19 cellular contexts compared by ENCODE assay signal in the genomic region with DNA sequence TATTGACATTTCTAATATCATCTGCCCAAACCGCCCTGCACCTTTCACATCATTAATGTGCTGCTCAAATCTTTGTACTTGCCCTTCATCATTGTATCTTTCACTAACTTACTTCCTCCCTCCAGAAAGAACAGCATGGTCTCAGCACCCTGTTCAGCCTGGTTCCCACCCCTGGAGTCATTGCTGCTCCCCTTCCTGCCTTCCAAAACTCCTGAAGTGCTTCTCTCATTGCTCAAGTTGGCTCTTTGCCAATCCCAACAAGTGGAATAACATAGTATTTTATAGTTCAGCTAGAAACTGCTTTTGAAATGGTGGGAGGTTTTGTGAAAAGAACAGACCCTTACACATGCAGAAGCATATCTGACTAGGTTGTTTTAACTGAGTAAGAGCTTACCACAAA. TPM values are rescaled to one million over a fixed set of nuclear protein-coding genes. Genes with fewer than 3 reads are reported as not detected.
DNase-seq lines count a peak whose midpoint lies in the region; TF ChIP-seq lines count a peak whose summit lies in the region.
"Had no signal": no experiment of that assay in that cellular context is flagged by ENCODE, and none has a peak within 500 bp of the region (broad histone marks: within the 10 kb centered on the region; RNA-seq: fewer than 3 reads in every experiment).

No MANE protein-coding gene starts in this region.

- TF ChIP-seq CTCF in osteoblast (IDR thresholded peaks at IDR 0.05; ENCODE audit: extremely low read depth, low read depth, low read length): no peak
- TF ChIP-seq CTCF in BE2C (IDR thresholded peaks at IDR 0.05; ENCODE audit: low read depth, low read length): no peak

- no peaks in the 10 kb centered on the region for H3K9me3 ChIP-seq in osteoblast (ENCODE audit: low read depth, low read length)
- no peaks in the 10 kb centered on the region for H3K9me3 ChIP-seq in BE2C
- H3K9me3 ChIP-seq: spleen, upper lobe of left lung had no signal

- H2AFZ ChIP-seq in osteoblast (ENCODE audit: low read length): no peak overlapping the region

- H3K4me2 ChIP-seq in osteoblast (ENCODE audit: insufficient read depth, low read length): peak overlapping the region; percentile 19

- H3K36me3 ChIP-seq in osteoblast (ENCODE audit: insufficient read depth, low read length) (no peaks in the 10 kb centered on the region), BE2C (no peaks in the 10 kb centered on the region)
- H3K36me3 ChIP-seq: spleen, upper lobe of left lung had no signal

- H3K27me3 ChIP-seq in osteoblast (ENCODE audit: insufficient read depth, low read length): no peaks in the 10 kb centered on the region
- peaks cover 43% of the 10 kb centered on the region for H3K27me3 ChIP-seq in BE2C
- H3K27me3 ChIP-seq: upper lobe of left lung had no signal

- no peak overlapping the region for H3K27ac ChIP-seq in osteoblast (ENCODE audit: low read depth, low read length)
- H3K27ac ChIP-seq: coronary artery, foreskin keratinocyte, RWPE1, spleen, upper lobe of left lung had no signal

- H3K4me3 ChIP-seq in osteoblast (ENCODE audit: insufficient read depth, low read length) (no peak overlapping the region), BE2C (ENCODE audit: low read depth, low read length) (no peak overlapping the region)
- H3K4me3 ChIP-seq: coronary artery, lung, spleen, upper lobe of left lung had no signal

- DNase-seq in HT1080 (ENCODE audit: low read depth): peak; percentile 17
- DNase-seq in NCI-H226: peak; percentile 15
- DNase-seq in dermis blood vessel endothelial cell: peak; percentile 30
- no peak for DNase-seq in osteoblast (ENCODE audit: insufficient read length, low spot score, missing footprints)
- DNase-seq in KG1 (lab: John Stamatoyannopoulos, UW): no peak
- DNase-seq in BE2C: no peak
- no peak for DNase-seq in stimulated activated CD4-positive, alpha-beta T cell treated with anti-CD3 and anti-CD28 coated beads, Interleukin-15, amount 100 ng/mL, for 24 hours
- DNase-seq: activated naive CD8-positive, alpha-beta T cell treated with anti-CD3 and anti-CD28 coated beads, Interleukin-2, amount 10 ng/mL, durations not matched to agents 7 days and 5 days; foreskin keratinocyte; hypothalamus; islet precursor cell; Karpas-422; NCI-H1694; spleen; upper lobe of left lung had no signal

- H4K20me1 ChIP-seq in osteoblast (ENCODE audit: insufficient read depth, low read length): no peaks in the 10 kb centered on the region

- H3K79me2 ChIP-seq in osteoblast (ENCODE audit: insufficient read depth, low read length): no peaks in the 10 kb centered on the region

- H3K4me1 ChIP-seq in osteoblast (ENCODE audit: insufficient read depth, low read length) (peaks cover 16% of the 10 kb centered on the region), BE2C (no peaks in the 10 kb centered on the region)
- H3K4me1 ChIP-seq: spleen, upper lobe of left lung had no signal

RNA-seq across cellular contexts. Expression of a gene that starts 14.0 kb away (rescaled TPM):
- 0.29 TPM in 1 of 2 replicates, not detected in the other for total RNA-seq in HT1080 (2014; rRNA removed; shearing (Covaris generic))
- 0.33 and 0.45 TPM in 2 replicates for polyA plus RNA-seq in HT1080 (2015; cell fraction: cytosol; rRNA removed)
- polyA plus RNA-seq in HT1080 (2015; cell fraction: nucleus; rRNA removed): 0.12 TPM in 1 of 2 replicates, not detected in the other
- total RNA-seq in dermis blood vessel endothelial cell (not detected in 2 replicates), osteoblast (under 0.01 TPM in 1 of 2 replicates, not detected in the other)
- polyA plus RNA-seq in BE2C (2012; ENCODE audit: insufficient read depth, insufficient read length, low read depth): not detected
- total RNA-seq: activated naive CD8-positive, alpha-beta T cell treated with anti-CD3 and anti-CD28 coated beads, Interleukin-2, amount 10 ng/mL, durations not matched to agents 7 days and 5 days; foreskin keratinocyte; spleen had no signal
- polyA plus RNA-seq: foreskin keratinocyte, H1 had no signal

Comparison
In these comparisons a context has a peak if more than half of its experiments do, and no peak if none do; other contexts are left out.
1. DNase-seq: peak in HT1080 (single experiment), NCI-H226 (single experiment) and dermis blood vessel endothelial cell (single experiment); none in osteoblast (single experiment), KG1 (single experiment), BE2C (single experiment) and stimulated activated CD4-positive, alpha-beta T cell treated with anti-CD3 and anti-CD28 coated beads, Interleukin-15, amount 100 ng/mL, for 24 hours (single experiment).